In the genomic region with DNA sequence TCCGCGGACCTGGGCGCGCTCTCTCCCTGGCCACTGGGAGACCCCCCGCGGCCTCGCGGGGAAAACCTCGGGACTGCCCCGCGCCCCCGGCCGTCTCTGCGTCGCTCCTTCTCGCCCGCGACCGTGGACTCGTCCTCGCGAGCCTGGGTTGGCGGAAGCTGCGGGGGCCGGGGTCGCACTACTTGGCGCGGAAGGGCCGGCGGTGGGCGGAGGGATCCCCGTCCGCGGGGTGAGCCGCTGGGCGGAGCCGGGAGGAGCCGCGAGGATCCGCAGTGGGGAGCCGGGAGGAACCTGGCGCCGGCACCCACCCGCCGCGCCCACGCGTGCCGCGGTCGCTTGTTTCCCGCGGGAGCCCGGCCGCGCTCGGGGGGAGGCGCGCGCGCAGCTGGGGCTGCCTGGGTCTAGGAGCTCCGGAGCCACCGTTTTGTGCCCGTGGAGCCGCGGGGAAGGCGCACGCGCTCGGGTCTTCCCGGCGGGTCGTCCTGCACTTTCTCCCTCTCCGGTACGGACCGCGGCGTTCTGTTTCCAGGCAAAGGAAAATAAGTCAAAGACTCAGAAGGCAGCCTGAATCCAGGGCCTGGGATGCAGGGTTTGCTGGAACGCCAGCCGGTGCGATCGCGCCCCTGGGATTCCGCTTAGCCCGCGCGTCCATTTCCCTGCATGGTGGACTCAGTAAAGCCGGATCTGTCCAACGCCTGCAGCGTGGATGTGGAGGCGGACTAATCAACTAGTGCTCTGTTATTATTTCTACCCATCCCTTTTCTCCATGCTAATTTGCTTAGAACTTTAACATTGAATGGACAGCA, we compare ENCODE assay signal across 1 cellular context.
A peak's percentile ranks its signal among the peaks of the same experiment; 100 is the strongest.
TF ChIP-seq lines count a peak whose summit lies in the region.

No MANE protein-coding gene starts in this region.

TF ChIP-seq in neural cell, 6 proteins besides CTCF, POLR2A, EP300 and RAD21 (continued from another document):
- peak; percentile 89 for TF ChIP-seq MXI1 (conservative IDR thresholded peaks at IDR 0.05; ENCODE audit: poor library complexity, severe bottlenecking)
